8 cellular contexts compared by ENCODE assay signal in genomic region chr14:45252356-45253069, GRCh38. TPM values are rescaled to one million over a fixed set of nuclear protein-coding genes. Genes with fewer than 3 reads are reported as not detected.
DNase-seq lines count a peak whose midpoint lies in the region; ATAC-seq and TF ChIP-seq lines count a peak whose summit lies in the region.

No MANE protein-coding gene starts in this region.

- H3K4me1 ChIP-seq in NT2/D1 (ENCODE audit: insufficient read depth, insufficient read length), result peaks cover 2% of the 10 kb centered on the region
- H3K4me1 ChIP-seq in mononuclear cell (ENCODE audit: insufficient read depth, low read length), result peaks cover 48% of the 10 kb centered on the region
- H3K4me1 ChIP-seq in uterus, result no peaks in the 10 kb centered on the region

- no peaks in the 10 kb centered on the region for H3K27me3 ChIP-seq in NT2/D1 (ENCODE audit: insufficient read depth, insufficient read length)
- H3K27me3 ChIP-seq in mononuclear cell (ENCODE audit: insufficient read depth, low read length), result no peaks in the 10 kb centered on the region
- no peaks in the 10 kb centered on the region for H3K27me3 ChIP-seq in uterus

- ATAC-seq in HG03139 (IDR thresholded peaks at IDR 0.05; ENCODE audit: unreplicated experiment), result no peak

- H3K36me3 ChIP-seq in NT2/D1 (ENCODE audit: insufficient read depth, insufficient read length, low read length), result no peaks in the 10 kb centered on the region
- no peaks in the 10 kb centered on the region for H3K36me3 ChIP-seq in uterus

- H3K9me3 ChIP-seq in NT2/D1 (ENCODE audit: insufficient read depth, low read length), result peaks cover 8% of the 10 kb centered on the region; the same call in 1 of the 2 replicates
- peaks cover under 1% of the 10 kb centered on the region for H3K9me3 ChIP-seq in mononuclear cell (ENCODE audit: low read depth, low read length)
- peaks cover 0 to 2% of the 10 kb centered on the region in 2 donors for H3K9me3 ChIP-seq in uterus

- H3K9ac ChIP-seq in NT2/D1 (ENCODE audit: insufficient read length, low read depth), result peak overlapping the region; percentile 80

- peak overlapping the region; percentile 87 to 90 for H3K27ac ChIP-seq in uterus

- intact Hi-C loops in uterus (cut with DNase I; ENCODE audit: low total_unique reads), result no loop called here

- DNase-seq in NCI-H524 (lab: John Stamatoyannopoulos, UW) (peak; percentile 4 to 53), NCI-H524 treated with DMSO at 0.1 percent for 48 hours (lab: John Stamatoyannopoulos, UW) (no peak), NT2/D1 (ENCODE audit: low read depth, low spot score) (no peak), uterus (no peak), hypothalamus (lab: John Stamatoyannopoulos, UW) (no peak)
- peak; percentile 7 for DNase-seq in central memory CD4-positive, alpha-beta T cell

- peak overlapping the region; percentile 63 for H3K4me3 ChIP-seq in NT2/D1 (ENCODE audit: insufficient read length, low read depth)
- H3K4me3 ChIP-seq in mononuclear cell (ENCODE audit: low read length), result peak overlapping the region; percentile 98
- H3K4me3 ChIP-seq in uterus, result peak overlapping the region; percentile 75 to 87

- no peak for TF ChIP-seq CTCF in uterus (IDR thresholded peaks at IDR 0.05)

- TF ChIP-seq POLR2A in uterus (IDR thresholded peaks at IDR 0.05), result no peak

RNA-seq across cellular contexts. Expression of gene MIS18BP1, which starts 0.5 kb away (rescaled TPM):
- total RNA-seq in mononuclear cell (72.6 TPM), uterus (10 to 100 TPM in 3 of 4 donors, 1 to 10 TPM in 1; 8.7 to 73.7 (median 25.8) TPM)

Comparison
In these comparisons a context has a peak if more than half of its experiments do, and no peak if none do; other contexts are left out.
1. DNase-seq: peak in NCI-H524 (2 of 2) and central memory CD4-positive, alpha-beta T cell (single experiment); none in NCI-H524 treated with DMSO at 0.1 percent for 48 hours (single experiment), NT2/D1 (single experiment), uterus (0 of 2) and hypothalamus (0 of 51).
2. Peak in every context shown above with its lines, with median percentiles within 50 percentile points of each other: H3K4me3 ChIP-seq.